ENCODE assay signal across 8 cellular contexts in the genomic region with DNA sequence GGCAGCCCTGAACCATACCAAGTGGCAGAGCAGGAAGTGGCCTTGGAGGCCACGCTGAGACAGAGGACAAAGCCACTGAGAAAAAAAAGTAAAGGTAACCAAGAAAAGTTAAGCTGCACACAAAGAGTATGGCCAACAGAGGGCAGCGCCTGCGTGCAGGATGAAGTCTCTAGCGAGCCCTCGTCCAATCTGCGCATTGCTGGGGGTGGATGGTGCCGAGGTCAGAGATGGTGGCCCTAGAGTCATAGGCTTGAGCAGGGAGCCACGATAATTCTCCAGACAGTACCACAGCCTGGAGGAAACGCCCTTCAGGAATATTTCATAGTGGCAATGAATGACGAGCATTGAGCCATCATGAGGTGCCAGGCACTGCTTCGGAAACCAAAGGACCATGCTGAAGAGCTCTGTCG. TPM values are rescaled to one million over a fixed set of nuclear protein-coding genes. Genes with fewer than 3 reads are reported as not detected.
DNase-seq lines count a peak whose midpoint lies in the region; ATAC-seq and TF ChIP-seq lines count a peak whose summit lies in the region.

No MANE protein-coding gene starts in this region.

- intact Hi-C loops in A673 (cut with micrococcal nuclease; ENCODE audit: unreplicated experiment) = loop anchor here (5.0 to 10.0 kb wide), 2 partner anchors 164 to 391 kb away; no protein-coding TSS in a partner anchor
- intact Hi-C loops in activated naive CD4-positive, alpha-beta T cell treated with anti-CD3 and anti-CD28 coated beads for 36 hours (cut with micrococcal nuclease) = loop anchor here (1.0 to 5.0 kb wide), 3 partner anchors 119 to 393 kb away; no protein-coding TSS in a partner anchor

- H3K9me3 ChIP-seq in A673 (ENCODE audit: low read depth, low read length, poor library complexity, severe bottlenecking) (no peaks in the 10 kb centered on the region), parathyroid adenoma (ENCODE audit: control insufficient read depth, low read length) (no peaks in the 10 kb centered on the region)

- H3K4me1 Mint-ChIP-seq in activated naive CD4-positive, alpha-beta T cell treated with anti-CD3 and anti-CD28 coated beads for 36 hours (ENCODE audit: low read depth) = peaks cover 8% of the 10 kb centered on the region
- peaks cover 17% of the 10 kb centered on the region for H3K4me1 Mint-ChIP-seq in glutamatergic neuron (ENCODE audit: low read depth, unreplicated experiment)

- H3K4me3 Mint-ChIP-seq in activated naive CD4-positive, alpha-beta T cell treated with anti-CD3 and anti-CD28 coated beads for 36 hours = no peak overlapping the region
- no peak overlapping the region for H3K4me3 Mint-ChIP-seq in glutamatergic neuron (ENCODE audit: unreplicated experiment)

- no TSS peak for BruUV-seq in A673 (replicated peaks; lab: Mats Ljungman, UMichigan)

- ATAC-seq in HG03460 (IDR thresholded peaks at IDR 0.05; ENCODE audit: unreplicated experiment) = peak; percentile 77
- no peak for ATAC-seq in HG02588 (IDR thresholded peaks at IDR 0.05; ENCODE audit: unreplicated experiment)

- H3K36me3 ChIP-seq in A673 (ENCODE audit: insufficient read depth, low read length, poor library complexity, severe bottlenecking) = no peaks in the 10 kb centered on the region
- no peaks in the 10 kb centered on the region for H3K36me3 ChIP-seq in parathyroid adenoma (ENCODE audit: control insufficient read depth, insufficient read depth, low read length)

- POLR2A ChIA-PET in A673 (lab: Charles Lee; ENCODE audit: low non-redundant PET) = no interaction called here

- H3K36me3 Mint-ChIP-seq in activated naive CD4-positive, alpha-beta T cell treated with anti-CD3 and anti-CD28 coated beads for 36 hours (ENCODE audit: low read depth) = peaks cover 7% of the 10 kb centered on the region
- peaks cover 6% of the 10 kb centered on the region for H3K36me3 Mint-ChIP-seq in glutamatergic neuron (ENCODE audit: unreplicated experiment)

- TF ChIP-seq CTCF in A673 (conservative IDR thresholded peaks at IDR 0.05; ENCODE audit: low read depth, low read length) (peak; percentile 76), GM12872 (IDR thresholded peaks at IDR 0.05; ENCODE audit: insufficient read depth, low read depth, low read length) (peak; percentile 82), glutamatergic neuron (IDR thresholded peaks at IDR 0.05; ENCODE audit: partially characterized antibody, unreplicated experiment) (peak; percentile 52), parathyroid adenoma (IDR thresholded peaks at IDR 0.05) (peak; percentile 83)

- H3K4me3 ChIP-seq in A673 (ENCODE audit: low read depth, low read length, poor library complexity, severe bottlenecking) (no peak overlapping the region), parathyroid adenoma (ENCODE audit: low read depth, low read length) (no peak overlapping the region)

- no peak overlapping the region for H3K4me2 ChIP-seq in parathyroid adenoma (ENCODE audit: low read length)

- H3K9me3 Mint-ChIP-seq in activated naive CD4-positive, alpha-beta T cell treated with anti-CD3 and anti-CD28 coated beads for 36 hours = no peaks in the 10 kb centered on the region
- peaks cover 3% of the 10 kb centered on the region for H3K9me3 Mint-ChIP-seq in glutamatergic neuron (ENCODE audit: unreplicated experiment)

- CTCF ChIA-PET in A673 (lab: Charles Lee) = interaction anchor here (0.5 to 0.6 kb wide), 2 partner anchors 44 to 80 kb away, joined by 3 read pairs; no protein-coding TSS in a partner anchor
- CTCF ChIA-PET in activated naive CD4-positive, alpha-beta T cell treated with anti-CD3 and anti-CD28 coated beads for 36 hours (lab: Charles Lee) = interaction anchor here (0.6 to 1.9 kb wide), 11 partner anchors 9 to 483 kb away, joined by 3 to 6 read pairs (median 3); no protein-coding TSS in a partner anchor

- H3K27me3 ChIP-seq in A673 (replicated peaks; ENCODE audit: insufficient read depth, low read depth, low read length, poor library complexity) = no peaks in the 10 kb centered on the region
- H3K27me3 ChIP-seq in parathyroid adenoma (ENCODE audit: control insufficient read depth, insufficient read depth, low read length) = no peaks in the 10 kb centered on the region

- peak overlapping the region; percentile 25 for H2AFZ ChIP-seq in parathyroid adenoma

- H3K4me1 ChIP-seq in A673 (ENCODE audit: insufficient read depth, low read length, poor library complexity, severe bottlenecking) (no peaks in the 10 kb centered on the region), parathyroid adenoma (peaks cover 14% of the 10 kb centered on the region)

- DNase-seq in A673 (ENCODE audit: low spot score) = peak; percentile 60
- peak; percentile 83 for DNase-seq in NCI-H82 (lab: John Stamatoyannopoulos, UW)
- peak; percentile 80 for DNase-seq in activated naive CD4-positive, alpha-beta T cell treated with anti-CD3 and anti-CD28 coated beads for 36 hours
- peak; percentile 65 for DNase-seq in glutamatergic neuron

- H3K27ac ChIP-seq in A673 (ENCODE audit: low read depth, low read length, poor library complexity, severe bottlenecking) (no peak overlapping the region), parathyroid adenoma (peak overlapping the region; percentile 68)

- H3K9ac ChIP-seq in parathyroid adenoma = no peak overlapping the region

- no peak overlapping the region for H3K27ac Mint-ChIP-seq in activated naive CD4-positive, alpha-beta T cell treated with anti-CD3 and anti-CD28 coated beads for 36 hours
- no peak overlapping the region for H3K27ac Mint-ChIP-seq in glutamatergic neuron (ENCODE audit: unreplicated experiment)

- H3K27me3 Mint-ChIP-seq in activated naive CD4-positive, alpha-beta T cell treated with anti-CD3 and anti-CD28 coated beads for 36 hours (ENCODE audit: low read depth) = no peaks in the 10 kb centered on the region
- H3K27me3 Mint-ChIP-seq in glutamatergic neuron (ENCODE audit: unreplicated experiment) = peaks cover 8% of the 10 kb centered on the region

- no peaks in the 10 kb centered on the region for H3K79me2 ChIP-seq in parathyroid adenoma

RNA-seq across cellular contexts. Expression of a gene that starts 9.7 kb away (rescaled TPM):
- total RNA-seq in A673 (2021) (50.1 and 51.9 TPM in 2 replicates), glutamatergic neuron (ENCODE audit: unreplicated experiment) (67.6 TPM)
- total RNA-seq in activated naive CD4-positive, alpha-beta T cell treated with anti-CD3 and anti-CD28 coated beads for 36 hours = 10 to 100 TPM; 31.8 to 32.4 TPM

RNA-seq across cellular contexts. Expression of a gene that starts 45.3 kb away (rescaled TPM):
- total RNA-seq in A673 (2021) (5.7 and 8.3 TPM in 2 replicates), glutamatergic neuron (ENCODE audit: unreplicated experiment) (12.9 TPM)
- total RNA-seq in activated naive CD4-positive, alpha-beta T cell treated with anti-CD3 and anti-CD28 coated beads for 36 hours = 10 to 100 TPM; 17.6 to 19.4 TPM
